Comparison of ENCODE assay signal across 19 cellular contexts in genomic region chr9:98605116-98605515, GRCh38.
A peak's percentile ranks its signal among the peaks of the same experiment; 100 is the strongest.
DNase-seq lines count a peak whose midpoint lies in the region; FAIRE-seq and TF ChIP-seq lines count a peak whose summit lies in the region.
"Had no signal": no experiment of that assay in that cellular context is flagged by ENCODE, and none has a peak within 500 bp of the region (broad histone marks: within the 10 kb centered on the region; RNA-seq: fewer than 3 reads in every experiment).

No MANE protein-coding gene starts in this region.

- no peak overlapping the region for H3K4ac ChIP-seq in H1 (replicated peaks; ENCODE audit: insufficient read length, low read depth, low read length)
- H3K4ac ChIP-seq in neuronal stem cell (ENCODE audit: low read length): no peak overlapping the region

- H2BK120ac ChIP-seq in H1 (replicated peaks; ENCODE audit: low read depth, low read length): no peak overlapping the region
- H2BK120ac ChIP-seq in neuronal stem cell (ENCODE audit: low read depth, low read length): no peak overlapping the region

- H2AK5ac ChIP-seq in H1 (ENCODE audit: low read depth, low read length) (0 out of 2 replicates have a peak overlapping the region, but pooled peaks have one; percentile 65), neuronal stem cell (ENCODE audit: low read depth, low read length) (no peak overlapping the region)

- no peak overlapping the region for H3K56ac ChIP-seq in H1 (replicated peaks; ENCODE audit: insufficient read length, low read depth, low read length)

- H2AFZ ChIP-seq in H1 (ENCODE audit: low read length) (no peak overlapping the region), neuronal stem cell (ENCODE audit: low read length) (no peak overlapping the region)
- H2AFZ ChIP-seq: GM23248 had no signal

- H3K4me2 ChIP-seq in H1 (ENCODE audit: insufficient read depth in 1 of 2, low read depth in 2 of 2, low read length in 2 of 2): no peak overlapping the region
- no peak overlapping the region for H3K4me2 ChIP-seq in neuronal stem cell (ENCODE audit: insufficient read depth, low read length, poor library complexity, severe bottlenecking)
- H3K4me2 ChIP-seq: BLaER1 had no signal

- H4K8ac ChIP-seq in H1 (ENCODE audit: extremely low read depth, insufficient read depth, low read length) (no peak overlapping the region), neuronal stem cell (ENCODE audit: low read depth, low read length) (no peak overlapping the region)

- H2BK12ac ChIP-seq in H1 (ENCODE audit: low read depth, low read length) (peak overlapping the region; percentile 77; the same call in 1 of the 2 replicates), neuronal stem cell (ENCODE audit: low read length) (no peak overlapping the region)

- DNase-seq in Jurkat, Clone E6-1 (ENCODE audit: low read depth, low spot score): peak; percentile 6
- DNase-seq in H1 (ENCODE audit: low read depth in 1 of 2, low spot score in 2 of 2) (no peak), neuronal stem cell (ENCODE audit: low spot score) (no peak), adrenal gland (no peak), NCI-H2171 (lab: John Stamatoyannopoulos, UW) (no peak), HT-29 (ENCODE audit: low spot score) (no peak), DMS 273 (lab: John Stamatoyannopoulos, UW; ENCODE audit: unreplicated experiment) (no peak)
- DNase-seq: 8988T; CD8-positive, alpha-beta T cell; COR-L47; GM23248; H7; HFFc6 had no signal

- 0 out of 2 replicates have a peak overlapping the region, but pooled peaks have one; percentile 61 for H2BK20ac ChIP-seq in H1 (ENCODE audit: low read length)

- no peaks in the 10 kb centered on the region for H3K36me3 ChIP-seq in H1 (ENCODE audit: control insufficient read depth in 2 of 4, insufficient read depth in 4 of 4, low read length in 3 of 4)
- no peaks in the 10 kb centered on the region for H3K36me3 ChIP-seq in neuronal stem cell (replicated peaks in 1 of 2; ENCODE audit: control insufficient read depth in 2 of 2, insufficient read depth in 2 of 2, low read length in 2 of 2)
- no peaks in the 10 kb centered on the region for H3K36me3 ChIP-seq in adrenal gland (replicated peaks in 1 of 2)
- H3K36me3 ChIP-seq: BLaER1 had no signal

- no peak overlapping the region for H3K14ac ChIP-seq in H1 (ENCODE audit: insufficient read length)
- no peak overlapping the region for H3K14ac ChIP-seq in neuronal stem cell (ENCODE audit: low read length)

- CTCF ChIA-PET in H1 (lab: Charles Lee; ENCODE audit: partially characterized antibody): no interaction called here

- H4K20me1 ChIP-seq in H1 (replicated peaks in 1 of 2; ENCODE audit: control insufficient read depth in 1 of 2, insufficient read depth in 2 of 2, low read length in 2 of 2): no peaks in the 10 kb centered on the region
- H4K20me1 ChIP-seq: BLaER1 had no signal

- H4K5ac ChIP-seq in H1 (ENCODE audit: insufficient read length, low read depth, low read length): no peak overlapping the region

- no peak for TF ChIP-seq RAD21 in H1 (IDR thresholded peaks at IDR 0.05 in 1 of 2, conservative IDR thresholded peaks at IDR 0.05 in 1 of 2; ENCODE audit: low read depth in 2 of 2, low read length in 2 of 2)

- no peaks in the 10 kb centered on the region for H3K4me1 ChIP-seq in H1 (replicated peaks in 1 of 4; ENCODE audit: control insufficient read depth in 3 of 4, insufficient read depth in 4 of 4, low read length in 3 of 4)
- peaks cover 0 to 3% of the 10 kb centered on the region in 2 donors for H3K4me1 ChIP-seq in neuronal stem cell (ENCODE audit: control insufficient read depth in 2 of 2, insufficient read depth in 1 of 2, low read depth in 1 of 2, low read length in 2 of 2)
- no peaks in the 10 kb centered on the region for H3K4me1 ChIP-seq in adrenal gland (replicated peaks in 1 of 2)

- H3K9me3 ChIP-seq in H1 (ENCODE audit: insufficient read depth in 2 of 2, low read depth in 1 of 2, low read length in 1 of 2) (no peaks in the 10 kb centered on the region), neuronal stem cell (replicated peaks in 1 of 2; ENCODE audit: control insufficient read depth in 2 of 2, insufficient read depth in 1 of 2, low read depth in 1 of 2, low read length in 2 of 2) (no peaks in the 10 kb centered on the region), adrenal gland (replicated peaks in 1 of 3) (no peaks in the 10 kb centered on the region)
- H3K9me3 ChIP-seq: BLaER1 had no signal

- no peaks in the 10 kb centered on the region for H3K23me2 ChIP-seq in H1 (ENCODE audit: low read depth, low read length)

- TF ChIP-seq POLR2A in H1 (IDR thresholded peaks at IDR 0.05; ENCODE audit: control extremely low read depth in 1 of 2, low read depth in 2 of 2, low read length in 2 of 2) (no peak), adrenal gland (IDR thresholded peaks at IDR 0.05) (no peak)

- H3K27ac ChIP-seq in H1 (ENCODE audit: low read depth, low read length) (no peak overlapping the region), neuronal stem cell (replicated peaks; ENCODE audit: low read length) (no peak overlapping the region), temporal lobe (ENCODE audit: low read depth, low read length) (peak overlapping the region; percentile 81), adrenal gland (no peak overlapping the region)
- H3K27ac ChIP-seq: BLaER1 had no signal

- H2BK5ac ChIP-seq in H1 (ENCODE audit: low read depth, low read length) (no peak overlapping the region), neuronal stem cell (ENCODE audit: low read length) (no peak overlapping the region)

- H3K23ac ChIP-seq in H1 (ENCODE audit: insufficient read length) (no peak overlapping the region), neuronal stem cell (ENCODE audit: low read depth, low read length, poor library complexity) (no peak overlapping the region)

- no peak for TF ChIP-seq CTCF in H1 (IDR thresholded peaks at IDR 0.05; ENCODE audit: control extremely low read depth in 1 of 3, insufficient read depth in 1 of 3, low read depth in 1 of 3, low read length in 3 of 3)
- TF ChIP-seq CTCF in adrenal gland (IDR thresholded peaks at IDR 0.05): no peak

- no peak overlapping the region for H3K18ac ChIP-seq in H1 (ENCODE audit: extremely low read depth, low read length)
- H3K18ac ChIP-seq in neuronal stem cell (ENCODE audit: low read length): peak overlapping the region; percentile 6

- H3K27me3 ChIP-seq in H1 (replicated peaks in 1 of 4; ENCODE audit: control insufficient read depth in 3 of 4, extremely low read depth in 1 of 4, insufficient read depth in 3 of 4, low read length in 3 of 4) (no peaks in the 10 kb centered on the region), neuronal stem cell (ENCODE audit: control insufficient read depth in 3 of 3, insufficient read depth in 3 of 3, low read depth in 1 of 3, low read length in 3 of 3) (peaks cover 0 to 3% (median 0%) of the 10 kb centered on the region in 3 experiments), adrenal gland (no peaks in the 10 kb centered on the region)
- H3K27me3 ChIP-seq: BLaER1 had no signal

- WGBS in H1 (ENCODE audit: extremely low coverage in 1 of 2, insufficient coverage in 1 of 2, insufficient read length in 1 of 2, insufficient replicate concordance in 2 of 2, low coverage in 1 of 2, low lambda C conversion rate in 2 of 2, missing lambda C conversion rate in 1 of 2), 2 experiments: 92% methylated on average over 8 of the region's 8 CpGs; no CpG with 5 or more reads in 1 of the 2 experiments
- WGBS in neuronal stem cell (ENCODE audit: extremely low coverage in 2 of 2, insufficient read length in 2 of 2, insufficient replicate concordance in 1 of 2), 2 donors: no CpG with 5 or more reads among the region's 8 CpGs
- WGBS in adrenal gland, 4 donors: 74 to 82% (median 76%) methylated on average over 5 to 8 of the region's 8 CpGs

- no peak for TF ChIP-seq EP300 in H1 (IDR thresholded peaks at IDR 0.05; ENCODE audit: borderline replicate concordance in 1 of 2, low read depth in 2 of 2, low read length in 2 of 2)

- H3K9ac ChIP-seq in H1 (replicated peaks in 1 of 4; ENCODE audit: extremely low read depth in 1 of 4, low read depth in 3 of 4, low read length in 3 of 4): no peak overlapping the region
- no peak overlapping the region for H3K9ac ChIP-seq in neuronal stem cell (ENCODE audit: low read depth, low read length, poor library complexity)
- H3K9ac ChIP-seq: BLaER1, GM23248 had no signal

- H4K91ac ChIP-seq in H1 (replicated peaks; ENCODE audit: insufficient read length, low read length) (no peak overlapping the region), neuronal stem cell (ENCODE audit: low read depth, low read length, poor library complexity) (no peak overlapping the region)

- intact Hi-C loops in adrenal gland (cut with DNase I): no loop called here

- no peak overlapping the region for H2BK15ac ChIP-seq in H1 (ENCODE audit: low read length)
- H2BK15ac ChIP-seq in neuronal stem cell (ENCODE audit: low read length): no peak overlapping the region

- POLR2A ChIA-PET in H1 (lab: Charles Lee; ENCODE audit: partially characterized antibody): no interaction called here

- H3K79me1 ChIP-seq in H1 (ENCODE audit: low read depth, low read length): no peaks in the 10 kb centered on the region
- H3K79me1 ChIP-seq in neuronal stem cell (ENCODE audit: low read depth, low read length): no peaks in the 10 kb centered on the region

- H3K4me3 ChIP-seq in Jurkat, Clone E6-1 (ENCODE audit: low read length): no peak overlapping the region
- H3K4me3 ChIP-seq in H1 (ENCODE audit: extremely low read depth in 1 of 4, insufficient read depth in 2 of 4, low read depth in 3 of 4, low read length in 4 of 4): no peak overlapping the region
- H3K4me3 ChIP-seq in neuronal stem cell (ENCODE audit: low read length in 2 of 2): no peak overlapping the region
- H3K4me3 ChIP-seq in adrenal gland: no peak overlapping the region
- H3K4me3 ChIP-seq: BLaER1, GM23248 had no signal

- no peaks in the 10 kb centered on the region for H3K79me2 ChIP-seq in H1 (ENCODE audit: control insufficient read depth in 1 of 2, insufficient read depth in 2 of 2, low read length in 2 of 2)

- FAIRE-seq in H1 (lab: Jason Lieb, UNC): no peak
- FAIRE-seq: G401.6, GM12891, GM19239, HepG2 had no signal

TF ChIP-seq in H1, 55 proteins besides CTCF, POLR2A, EP300 and RAD21 (continues in another document):
- TF ChIP-seq CEBPB (IDR thresholded peaks at IDR 0.05; ENCODE audit: low read depth, low read length) (no peak), JUND (IDR thresholded peaks at IDR 0.05; ENCODE audit: low read length) (no peak)
- TF ChIP-seq, protein P1, sequence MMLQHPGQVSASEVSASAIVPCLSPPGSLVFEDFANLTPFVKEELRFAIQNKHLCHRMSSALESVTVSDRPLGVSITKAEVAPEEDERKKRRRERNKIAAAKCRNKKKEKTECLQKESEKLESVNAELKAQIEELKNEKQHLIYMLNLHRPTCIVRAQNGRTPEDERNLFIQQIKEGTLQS (IDR thresholded peaks at IDR 0.05; ENCODE audit: insufficient read depth, low read depth, low read length): no peak
